In the genomic region with DNA sequence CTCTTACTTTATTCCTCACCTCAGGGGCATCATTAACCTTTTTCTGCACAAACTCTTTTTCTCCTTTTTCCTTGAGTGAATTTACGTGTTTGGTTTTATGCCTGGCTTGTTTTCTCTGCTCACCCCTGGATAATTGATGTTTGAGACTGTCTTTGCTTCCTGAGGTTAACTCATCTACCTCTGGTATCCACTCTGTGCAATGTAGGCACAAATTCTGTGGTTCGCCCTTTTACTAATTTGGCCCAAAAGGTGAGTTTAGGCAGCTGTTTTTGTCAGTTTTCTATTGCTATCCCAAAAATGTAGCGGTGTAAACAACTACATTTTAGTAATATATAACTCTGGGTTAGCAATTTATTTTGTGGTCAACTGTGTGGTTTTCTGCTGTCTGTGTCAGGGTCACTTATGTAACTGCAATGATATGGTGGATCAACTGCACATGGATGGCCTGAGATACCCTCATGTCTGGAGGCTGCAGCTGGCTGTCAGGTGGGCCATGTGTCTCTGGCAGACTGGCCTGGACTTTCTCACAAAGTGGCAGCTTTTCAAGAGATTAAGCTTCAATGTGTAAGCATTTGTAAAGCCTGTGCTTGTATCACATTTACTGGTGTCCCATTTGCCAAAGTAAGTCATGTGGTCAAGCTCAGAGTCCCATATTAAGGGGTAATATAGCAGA, we compare ENCODE assay signal across 1 cellular context.
TF ChIP-seq lines count a peak whose summit lies in the region.

No MANE protein-coding gene starts in this region.

TF ChIP-seq in SK-N-SH treated with all-trans-retinoic acid at 6 μM for 48 hours, 23 proteins besides CTCF, POLR2A, EP300 and RAD21 (continued from another document):
- TF ChIP-seq, protein P1, sequence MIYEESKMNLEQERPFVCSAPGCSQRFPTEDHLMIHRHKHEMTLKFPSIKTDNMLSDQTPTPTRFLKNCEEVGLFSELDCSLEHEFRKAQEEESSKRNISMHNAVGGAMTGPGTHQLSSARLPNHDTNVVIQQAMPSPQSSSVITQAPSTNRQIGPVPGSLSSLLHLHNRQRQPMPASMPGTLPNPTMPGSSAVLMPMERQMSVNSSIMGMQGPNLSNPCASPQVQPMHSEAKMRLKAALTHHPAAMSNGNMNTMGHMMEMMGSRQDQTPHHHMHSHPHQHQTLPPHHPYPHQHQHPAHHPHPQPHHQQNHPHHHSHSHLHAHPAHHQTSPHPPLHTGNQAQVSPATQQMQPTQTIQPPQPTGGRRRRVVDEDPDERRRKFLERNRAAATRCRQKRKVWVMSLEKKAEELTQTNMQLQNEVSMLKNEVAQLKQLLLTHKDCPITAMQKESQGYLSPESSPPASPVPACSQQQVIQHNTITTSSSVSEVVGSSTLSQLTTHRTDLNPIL (CRISPR knock-in tag; IDR thresholded peaks at IDR 0.05; ENCODE audit: low read depth) = no peak
- TF ChIP-seq OSR1 (CRISPR knock-in tag; IDR thresholded peaks at IDR 0.05) (no peak), ZFP30 (CRISPR knock-in tag; IDR thresholded peaks at IDR 0.05) (no peak), TOX (CRISPR knock-in tag; IDR thresholded peaks at IDR 0.05; ENCODE audit: borderline replicate concordance) (no peak), SNAI2 (CRISPR knock-in tag; IDR thresholded peaks at IDR 0.05) (no peak), ESRRG (CRISPR knock-in tag; IDR thresholded peaks at IDR 0.05) (no peak), ISL1 (CRISPR knock-in tag; IDR thresholded peaks at IDR 0.05) (peak; percentile 41), ARNTL (CRISPR knock-in tag; IDR thresholded peaks at IDR 0.05; ENCODE audit: borderline replicate concordance, low read depth) (0 out of 2 replicates have a peak, but pooled peaks have one; percentile 11)
- TF ChIP-seq, protein P2, sequence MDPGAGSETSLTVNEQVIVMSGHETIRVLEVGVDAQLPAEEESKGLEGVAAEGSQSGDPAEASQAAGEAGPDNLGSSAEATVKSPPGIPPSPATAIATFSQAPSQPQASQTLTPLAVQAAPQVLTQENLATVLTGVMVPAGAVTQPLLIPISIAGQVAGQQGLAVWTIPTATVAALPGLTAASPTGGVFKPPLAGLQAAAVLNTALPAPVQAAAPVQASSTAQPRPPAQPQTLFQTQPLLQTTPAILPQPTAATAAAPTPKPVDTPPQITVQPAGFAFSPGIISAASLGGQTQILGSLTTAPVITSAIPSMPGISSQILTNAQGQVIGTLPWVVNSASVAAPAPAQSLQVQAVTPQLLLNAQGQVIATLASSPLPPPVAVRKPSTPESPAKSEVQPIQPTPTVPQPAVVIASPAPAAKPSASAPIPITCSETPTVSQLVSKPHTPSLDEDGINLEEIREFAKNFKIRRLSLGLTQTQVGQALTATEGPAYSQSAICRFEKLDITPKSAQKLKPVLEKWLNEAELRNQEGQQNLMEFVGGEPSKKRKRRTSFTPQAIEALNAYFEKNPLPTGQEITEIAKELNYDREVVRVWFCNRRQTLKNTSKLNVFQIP (CRISPR knock-in tag; IDR thresholded peaks at IDR 0.05; ENCODE audit: borderline replicate concordance, low read depth) = no peak
